ENCODE assay signal across 8 cellular contexts in the genomic region with DNA sequence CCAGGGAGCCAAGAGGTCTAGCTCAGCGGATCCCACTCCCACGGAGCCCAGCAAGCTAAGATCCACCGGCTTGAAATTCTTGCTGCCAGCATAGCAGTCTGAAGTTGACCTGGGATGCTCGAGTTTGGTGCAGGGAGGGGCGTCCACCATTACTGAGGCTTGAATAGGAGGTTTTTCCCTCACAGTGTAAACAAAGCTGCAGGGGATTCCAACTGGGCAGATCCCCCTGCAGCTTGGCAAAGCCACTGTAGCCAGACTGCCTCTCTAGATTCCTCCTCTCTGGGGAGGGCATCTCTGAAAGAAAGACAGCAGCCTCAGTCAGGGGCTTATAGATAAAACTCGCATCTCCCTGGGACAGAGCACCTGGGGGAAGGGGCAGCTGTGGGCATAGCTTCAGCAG.
DNase-seq lines count a peak whose midpoint lies in the region; FAIRE-seq and TF ChIP-seq lines count a peak whose summit lies in the region.
"Not testable (repeated sequence)": the region's sequence is repeated elsewhere in the genome, so short reads cannot be mapped to it uniquely, and the experiment has no call there.

No MANE protein-coding gene starts in this region.

- not testable (repeated sequence) for H3K23me2 ChIP-seq in H1 (ENCODE audit: low read depth, low read length)

- not testable (repeated sequence) for H2BK20ac ChIP-seq in H1 (ENCODE audit: low read length)

- TF ChIP-seq RAD21 in H1 (IDR thresholded peaks at IDR 0.05 in 1 of 2, conservative IDR thresholded peaks at IDR 0.05 in 1 of 2; ENCODE audit: low read depth in 2 of 2, low read length in 2 of 2) = not testable (repeated sequence)

- POLR2A ChIA-PET in HEK293 (lab: Yijun Ruan, JAX); H1 (lab: Charles Lee; ENCODE audit: partially characterized antibody): not testable (repeated sequence)

- H2BK12ac ChIP-seq in H1 (ENCODE audit: low read depth, low read length); neuronal stem cell (ENCODE audit: low read length): not testable (repeated sequence)

- not testable (repeated sequence) for H3K79me1 ChIP-seq in H1 (ENCODE audit: low read depth, low read length); neuronal stem cell (ENCODE audit: low read depth, low read length)

- not testable (repeated sequence) for H3K4me3 ChIP-seq in HEK293 (ENCODE audit: low read depth, low read length); NT2/D1 (ENCODE audit: insufficient read length, low read depth); H1 (ENCODE audit: extremely low read depth in 1 of 4, insufficient read depth in 2 of 4, low read depth in 3 of 4, low read length in 4 of 4); neuronal stem cell (ENCODE audit: low read length in 2 of 2)

- peak overlapping the region; percentile 8 for H3K9ac ChIP-seq in NT2/D1 (ENCODE audit: insufficient read length, low read depth)
- not testable (repeated sequence) for H3K9ac ChIP-seq in H1 (replicated peaks in 1 of 4; ENCODE audit: extremely low read depth in 1 of 4, low read depth in 3 of 4, low read length in 3 of 4); neuronal stem cell (ENCODE audit: low read depth, low read length, poor library complexity)

- H3K36me3 ChIP-seq in HEK293 (ENCODE audit: control insufficient read depth in 2 of 2, insufficient read depth in 1 of 2, low read length in 2 of 2); NT2/D1 (ENCODE audit: insufficient read depth, insufficient read length, low read length); H1 (ENCODE audit: control insufficient read depth in 2 of 4, insufficient read depth in 4 of 4, low read length in 3 of 4); neuronal stem cell (replicated peaks in 1 of 2; ENCODE audit: control insufficient read depth in 2 of 2, insufficient read depth in 2 of 2, low read length in 2 of 2): not testable (repeated sequence)

- H3K9me3 ChIP-seq in HEK293 (ENCODE audit: control insufficient read depth, insufficient read depth, low read depth, low read length); NT2/D1 (ENCODE audit: insufficient read depth, low read length); H1 (ENCODE audit: insufficient read depth in 2 of 2, low read depth in 1 of 2, low read length in 1 of 2); neuronal stem cell (replicated peaks in 1 of 2; ENCODE audit: control insufficient read depth in 2 of 2, insufficient read depth in 1 of 2, low read depth in 1 of 2, low read length in 2 of 2): not testable (repeated sequence)

- not testable (repeated sequence) for H2AK5ac ChIP-seq in H1 (ENCODE audit: low read depth, low read length); neuronal stem cell (ENCODE audit: low read depth, low read length)

- DNase-seq in ELF-1 (ENCODE audit: low read depth, low spot score) = peak; percentile 83
- DNase-seq in NCI-H1417 (lab: John Stamatoyannopoulos, UW) = peak in 2 of 3 experiments; percentile 15 to 57
- DNase-seq in NCI-H446 (lab: John Stamatoyannopoulos, UW) = peak; percentile 45 to 74
- peak; percentile 87 for DNase-seq in NCI-H69 (lab: John Stamatoyannopoulos, UW)
- DNase-seq in NT2/D1 (ENCODE audit: low read depth, low spot score) = peak; percentile 18
- not testable (repeated sequence) for DNase-seq in H1 (ENCODE audit: low read depth in 1 of 2, low spot score in 2 of 2)
- DNase-seq in neuronal stem cell (ENCODE audit: low spot score) = peak; percentile 8

- H2AFZ ChIP-seq in H1 (ENCODE audit: low read length) = not testable (repeated sequence)
- H2AFZ ChIP-seq in neuronal stem cell (ENCODE audit: low read length) = peak overlapping the region; percentile 66

- not testable (repeated sequence) for H4K8ac ChIP-seq in H1 (ENCODE audit: extremely low read depth, insufficient read depth, low read length); neuronal stem cell (ENCODE audit: low read depth, low read length)

- WGBS in H1 (ENCODE audit: extremely low coverage in 1 of 2, insufficient coverage in 1 of 2, insufficient read length in 1 of 2, insufficient replicate concordance in 2 of 2, low coverage in 1 of 2, low lambda C conversion rate in 2 of 2, missing lambda C conversion rate in 1 of 2), 2 experiments = 79% methylated on average over 6 of the region's 6 CpGs; no CpG with 5 or more reads in 1 of the 2 experiments
- WGBS in neuronal stem cell (ENCODE audit: extremely low coverage in 2 of 2, insufficient read length in 2 of 2, insufficient replicate concordance in 1 of 2), 2 donors = no CpG with 5 or more reads among the region's 6 CpGs

- H2BK5ac ChIP-seq in H1 (ENCODE audit: low read depth, low read length); neuronal stem cell (ENCODE audit: low read length): not testable (repeated sequence)

- H3K4me2 ChIP-seq in H1 (ENCODE audit: insufficient read depth in 1 of 2, low read depth in 2 of 2, low read length in 2 of 2); neuronal stem cell (ENCODE audit: insufficient read depth, low read length, poor library complexity, severe bottlenecking): not testable (repeated sequence)

- not testable (repeated sequence) for H3K4me1 ChIP-seq in HEK293 (ENCODE audit: control insufficient read depth, insufficient read depth, low read length); NT2/D1 (ENCODE audit: insufficient read depth, insufficient read length); H1 (replicated peaks in 1 of 4; ENCODE audit: control insufficient read depth in 3 of 4, insufficient read depth in 4 of 4, low read length in 3 of 4); neuronal stem cell (ENCODE audit: control insufficient read depth in 2 of 2, insufficient read depth in 1 of 2, low read depth in 1 of 2, low read length in 2 of 2)

- H3K14ac ChIP-seq in H1 (ENCODE audit: insufficient read length); neuronal stem cell (ENCODE audit: low read length): not testable (repeated sequence)

- not testable (repeated sequence) for H3K79me2 ChIP-seq in H1 (ENCODE audit: control insufficient read depth in 1 of 2, insufficient read depth in 2 of 2, low read length in 2 of 2)

- H2BK120ac ChIP-seq in H1 (replicated peaks; ENCODE audit: low read depth, low read length); neuronal stem cell (ENCODE audit: low read depth, low read length): not testable (repeated sequence)

- not testable (repeated sequence) for H3K27ac ChIP-seq in HEK293 (ENCODE audit: extremely low read depth, low read depth, low read length); H1 (ENCODE audit: low read depth, low read length); neuronal stem cell (replicated peaks; ENCODE audit: low read length)

- H3K4ac ChIP-seq in H1 (replicated peaks; ENCODE audit: insufficient read length, low read depth, low read length); neuronal stem cell (ENCODE audit: low read length): not testable (repeated sequence)

- TF ChIP-seq CTCF in HEK293 (tag by site-specific recombination; IDR thresholded peaks at IDR 0.05); H1 (IDR thresholded peaks at IDR 0.05; ENCODE audit: control extremely low read depth in 1 of 3, insufficient read depth in 1 of 3, low read depth in 1 of 3, low read length in 3 of 3): not testable (repeated sequence)

- H3K23ac ChIP-seq in H1 (ENCODE audit: insufficient read length); neuronal stem cell (ENCODE audit: low read depth, low read length, poor library complexity): not testable (repeated sequence)

- not testable (repeated sequence) for FAIRE-seq in H1 (lab: Jason Lieb, UNC)

- not testable (repeated sequence) for H3K18ac ChIP-seq in H1 (ENCODE audit: extremely low read depth, low read length); neuronal stem cell (ENCODE audit: low read length)

- TF ChIP-seq EP300 in H1 (IDR thresholded peaks at IDR 0.05; ENCODE audit: borderline replicate concordance in 1 of 2, low read depth in 2 of 2, low read length in 2 of 2) = not testable (repeated sequence)

- not testable (repeated sequence) for TF ChIP-seq POLR2A in H1 (IDR thresholded peaks at IDR 0.05; ENCODE audit: control extremely low read depth in 1 of 2, low read depth in 2 of 2, low read length in 2 of 2)

- not testable (repeated sequence) for H3K56ac ChIP-seq in H1 (replicated peaks; ENCODE audit: insufficient read length, low read depth, low read length)

- H3K27me3 ChIP-seq in NT2/D1 (ENCODE audit: insufficient read depth, insufficient read length); H1 (replicated peaks in 1 of 4; ENCODE audit: control insufficient read depth in 3 of 4, extremely low read depth in 1 of 4, insufficient read depth in 3 of 4, low read length in 3 of 4); neuronal stem cell (ENCODE audit: control insufficient read depth in 3 of 3, insufficient read depth in 3 of 3, low read depth in 1 of 3, low read length in 3 of 3): not testable (repeated sequence)

- H4K20me1 ChIP-seq in H1 (replicated peaks in 1 of 2; ENCODE audit: control insufficient read depth in 1 of 2, insufficient read depth in 2 of 2, low read length in 2 of 2) = not testable (repeated sequence)

- H2BK15ac ChIP-seq in H1 (ENCODE audit: low read length); neuronal stem cell (ENCODE audit: low read length): not testable (repeated sequence)

- CTCF ChIA-PET in HEK293 (lab: Yijun Ruan, JAX); H1 (lab: Charles Lee; ENCODE audit: partially characterized antibody): not testable (repeated sequence)

- not testable (repeated sequence) for H4K5ac ChIP-seq in H1 (ENCODE audit: insufficient read length, low read depth, low read length)

- H4K91ac ChIP-seq in H1 (replicated peaks; ENCODE audit: insufficient read length, low read length); neuronal stem cell (ENCODE audit: low read depth, low read length, poor library complexity): not testable (repeated sequence)

TF ChIP-seq in H1, 55 proteins besides CTCF, POLR2A, EP300 and RAD21:
- TF ChIP-seq YY1 (IDR thresholded peaks at IDR 0.05; ENCODE audit: low read depth, low read length) = 0 out of 2 replicates have a peak, but pooled peaks have one; percentile 22
